Comparison of ENCODE assay signal across 8 cellular contexts in genomic region chr20:59948828-59949720, GRCh38. TPM values are rescaled to one million over a fixed set of nuclear protein-coding genes. Genes with fewer than 3 reads are reported as not detected.
DNase-seq lines count a peak whose midpoint lies in the region; ATAC-seq and TF ChIP-seq lines count a peak whose summit lies in the region.

No MANE protein-coding gene starts in this region.

- peak overlapping the region; percentile 83 for H3K27ac Mint-ChIP-seq in activated CD4-positive, alpha-beta memory T cell treated with anti-CD3 and anti-CD28 coated beads for 36 hours

- ATAC-seq in GM21526 (IDR thresholded peaks at IDR 0.05; ENCODE audit: low FRiP score, unreplicated experiment) (peak; percentile 63), sciatic nerve (peak; percentile 69), GM21367 (IDR thresholded peaks at IDR 0.05; ENCODE audit: unreplicated experiment) (no peak)

- no peaks in the 10 kb centered on the region for H3K27me3 Mint-ChIP-seq in activated CD4-positive, alpha-beta memory T cell treated with anti-CD3 and anti-CD28 coated beads for 36 hours

- H3K4me3 ChIP-seq in foreskin fibroblast (ENCODE audit: low read depth in 1 of 2, low read length in 2 of 2) = no peak overlapping the region

- peaks cover 8% of the 10 kb centered on the region for H3K36me3 Mint-ChIP-seq in activated CD4-positive, alpha-beta memory T cell treated with anti-CD3 and anti-CD28 coated beads for 36 hours

- peaks cover 26% of the 10 kb centered on the region for H3K4me1 Mint-ChIP-seq in activated CD4-positive, alpha-beta memory T cell treated with anti-CD3 and anti-CD28 coated beads for 36 hours (ENCODE audit: low read depth)

- intact Hi-C loops in activated CD4-positive, alpha-beta memory T cell treated with anti-CD3 and anti-CD28 coated beads for 36 hours (cut with micrococcal nuclease) = loop anchor here (1.0 to 10.0 kb wide), 5 partner anchors 9 to 1173 kb away; partner anchors contain the start of genes FAM217B and PPP1R3D
- intact Hi-C loops in sciatic nerve (cut with DNase I) = no loop called here

- DNase-seq in NCI-H1694 (lab: John Stamatoyannopoulos, UW) (peak; percentile 25), NCI-H1694 treated with DMSO at 0.1 percent for 48 hours (lab: John Stamatoyannopoulos, UW) (no peak), NCI-H2029 treated with DMSO at 0.1 percent for 48 hours (lab: John Stamatoyannopoulos, UW) (peak; percentile 45), foreskin fibroblast (peak; percentile 34 to 77), sciatic nerve (ENCODE audit: low spot score) (no peak)
- peak; percentile 27 for DNase-seq in activated CD4-positive, alpha-beta memory T cell treated with anti-CD3 and anti-CD28 coated beads for 36 hours

- H3K9me3 Mint-ChIP-seq in activated CD4-positive, alpha-beta memory T cell treated with anti-CD3 and anti-CD28 coated beads for 36 hours = no peaks in the 10 kb centered on the region

- CTCF ChIA-PET in activated CD4-positive, alpha-beta memory T cell treated with anti-CD3 and anti-CD28 coated beads for 36 hours (lab: Charles Lee) = interaction anchor here (0.6 to 8.9 kb wide), 11 partner anchors 9 to 251 kb away, joined by 3 to 66 read pairs (median 3); partner anchors contain the start of genes FAM217B, PPP1R3D and SYCP2

- peak; percentile 54 for TF ChIP-seq CTCF in foreskin fibroblast (IDR thresholded peaks at IDR 0.05; ENCODE audit: low read depth, low read length)

- no peak overlapping the region for H3K4me3 Mint-ChIP-seq in activated CD4-positive, alpha-beta memory T cell treated with anti-CD3 and anti-CD28 coated beads for 36 hours

- POLR2A ChIA-PET in activated CD4-positive, alpha-beta memory T cell treated with anti-CD3 and anti-CD28 coated beads for 36 hours (lab: Charles Lee) = interaction anchor here (0.7 to 1.0 kb wide), 2 partner anchors 8 to 9 kb away, joined by 3 to 4 read pairs; partner anchors contain the start of genes FAM217B and PPP1R3D

RNA-seq across cellular contexts. Expression of gene FAM217B, which starts 8.9 kb away (rescaled TPM):
- total RNA-seq in activated CD4-positive, alpha-beta memory T cell treated with anti-CD3 and anti-CD28 coated beads for 36 hours = 10 to 100 TPM; 18.4 to 20.3 TPM
- 22.4 TPM for total RNA-seq in sciatic nerve

RNA-seq across cellular contexts. Expression of gene PPP1R3D, which starts 9.0 kb away (rescaled TPM):
- 1 to 10 TPM; 5.7 TPM for total RNA-seq in activated CD4-positive, alpha-beta memory T cell treated with anti-CD3 and anti-CD28 coated beads for 36 hours
- total RNA-seq in sciatic nerve = 8.2 TPM

RNA-seq across cellular contexts. Expression of gene CDH26, which starts 9.1 kb away (rescaled TPM):
- total RNA-seq in activated CD4-positive, alpha-beta memory T cell treated with anti-CD3 and anti-CD28 coated beads for 36 hours = 1 to 10 TPM; 1.5 to 1.6 TPM
- total RNA-seq in sciatic nerve = 3.6 TPM

RNA-seq across cellular contexts. Expression of gene SYCP2, which starts 15.6 kb away (rescaled TPM):
- total RNA-seq in activated CD4-positive, alpha-beta memory T cell treated with anti-CD3 and anti-CD28 coated beads for 36 hours = 1 to 10 TPM; 3.1 to 3.9 TPM
- total RNA-seq in sciatic nerve = 6.7 TPM

Comparison
In these comparisons a context has a peak if more than half of its experiments do, and no peak if none do; other contexts are left out.
1. DNase-seq: peak in NCI-H1694 (single experiment), NCI-H2029 treated with DMSO at 0.1 percent for 48 hours (single experiment), activated CD4-positive, alpha-beta memory T cell treated with anti-CD3 and anti-CD28 coated beads for 36 hours (single experiment) and foreskin fibroblast (2 of 2); none in NCI-H1694 treated with DMSO at 0.1 percent for 48 hours (single experiment) and sciatic nerve (single experiment).